ENCODE assay signal across 1 cellular context in the genomic region with DNA sequence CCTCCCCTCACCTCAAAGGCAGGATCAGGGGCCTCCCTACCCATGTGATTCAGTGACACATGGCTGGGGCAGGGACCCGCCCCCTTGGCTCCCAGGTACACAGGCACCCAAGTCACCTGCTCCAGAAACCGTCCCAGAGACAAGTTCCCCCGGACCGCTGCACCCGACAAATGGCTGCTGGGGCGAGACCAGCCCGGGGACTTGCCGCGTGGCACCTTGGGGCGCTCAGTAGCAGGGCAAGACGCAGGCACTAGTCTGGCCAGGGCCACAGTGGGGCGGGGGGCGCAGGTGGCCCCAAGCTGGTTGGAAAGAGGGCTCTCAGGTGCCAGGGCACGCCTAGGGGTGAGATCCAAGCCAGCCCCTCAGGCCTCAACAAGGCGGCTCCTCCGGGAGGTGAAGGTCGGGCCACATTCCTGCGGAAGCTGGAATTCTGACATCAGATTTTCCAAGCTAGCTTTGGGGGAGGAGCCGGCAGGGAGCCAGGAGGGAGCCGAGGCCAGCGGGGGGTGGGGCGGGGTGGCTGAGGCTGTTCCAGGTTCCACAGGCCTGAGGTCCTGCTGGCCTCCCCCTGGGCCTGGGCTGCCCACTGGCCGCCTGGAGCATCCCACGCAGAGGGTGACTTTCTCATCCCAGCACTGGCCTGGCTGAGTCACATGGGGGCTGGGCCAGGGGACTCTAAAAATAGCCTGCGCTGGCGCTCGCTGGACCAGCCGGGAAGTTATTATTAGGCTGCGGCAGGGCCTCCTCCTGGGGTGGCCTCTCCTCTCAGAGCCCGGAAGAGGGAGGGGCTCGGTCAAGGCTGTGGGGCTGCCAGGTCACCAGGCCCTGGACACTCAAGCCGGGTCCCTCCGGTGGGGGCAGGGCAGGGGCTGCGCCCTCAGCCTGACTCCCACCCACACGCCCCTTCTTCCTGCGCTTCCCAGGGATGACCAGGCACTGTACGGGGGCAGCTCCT.
TF ChIP-seq lines count a peak whose summit lies in the region.

No MANE protein-coding gene starts in this region.

TF ChIP-seq in HepG2, 621 proteins besides CTCF, POLR2A, EP300 and RAD21 (continued from another document and continues in another):
- TF ChIP-seq, protein P1, sequence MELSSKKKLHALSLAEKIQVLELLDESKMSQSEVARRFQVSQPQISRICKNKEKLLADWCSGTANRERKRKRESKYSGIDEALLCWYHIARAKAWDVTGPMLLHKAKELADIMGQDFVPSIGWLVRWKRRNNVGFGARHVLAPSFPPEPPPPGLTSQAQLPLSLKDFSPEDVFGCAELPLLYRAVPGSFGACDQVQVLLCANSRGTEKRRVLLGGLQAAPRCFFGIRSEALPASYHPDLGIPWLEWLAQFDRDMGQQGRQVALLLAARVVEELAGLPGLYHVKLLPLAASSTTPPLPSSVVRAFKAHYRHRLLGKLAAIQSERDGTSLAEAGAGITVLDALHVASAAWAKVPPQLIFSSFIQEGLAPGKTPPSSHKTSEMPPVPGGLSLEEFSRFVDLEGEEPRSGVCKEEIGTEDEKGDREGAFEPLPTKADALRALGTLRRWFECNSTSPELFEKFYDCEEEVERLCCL (CRISPR knock-in tag; IDR thresholded peaks at IDR 0.05; ENCODE audit: borderline replicate concordance) = no peak
- no peak for TF ChIP-seq ZNF879 (CRISPR knock-in tag; IDR thresholded peaks at IDR 0.05)
- no peak for TF ChIP-seq ZNF589 (CRISPR knock-in tag; conservative IDR thresholded peaks at IDR 0.05)
- no peak for TF ChIP-seq ZFP37 (CRISPR knock-in tag; IDR thresholded peaks at IDR 0.05; ENCODE audit: borderline replicate concordance)
- TF ChIP-seq ZNF557 (CRISPR knock-in tag; IDR thresholded peaks at IDR 0.05) = no peak
- TF ChIP-seq ELF4 (CRISPR knock-in tag; IDR thresholded peaks at IDR 0.05; ENCODE audit: borderline replicate concordance) = no peak
- TF ChIP-seq, protein P2, sequence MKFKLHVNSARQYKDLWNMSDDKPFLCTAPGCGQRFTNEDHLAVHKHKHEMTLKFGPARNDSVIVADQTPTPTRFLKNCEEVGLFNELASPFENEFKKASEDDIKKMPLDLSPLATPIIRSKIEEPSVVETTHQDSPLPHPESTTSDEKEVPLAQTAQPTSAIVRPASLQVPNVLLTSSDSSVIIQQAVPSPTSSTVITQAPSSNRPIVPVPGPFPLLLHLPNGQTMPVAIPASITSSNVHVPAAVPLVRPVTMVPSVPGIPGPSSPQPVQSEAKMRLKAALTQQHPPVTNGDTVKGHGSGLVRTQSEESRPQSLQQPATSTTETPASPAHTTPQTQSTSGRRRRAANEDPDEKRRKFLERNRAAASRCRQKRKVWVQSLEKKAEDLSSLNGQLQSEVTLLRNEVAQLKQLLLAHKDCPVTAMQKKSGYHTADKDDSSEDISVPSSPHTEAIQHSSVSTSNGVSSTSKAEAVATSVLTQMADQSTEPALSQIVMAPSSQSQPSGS (CRISPR knock-in tag; IDR thresholded peaks at IDR 0.05) = peak; percentile 52
- no peak; the same call in 1 of the 2 replicates for TF ChIP-seq ZFP41 (CRISPR knock-in tag; IDR thresholded peaks at IDR 0.05; ENCODE audit: borderline replicate concordance)
- no peak for TF ChIP-seq KAT2B (IDR thresholded peaks at IDR 0.05; ENCODE audit: borderline replicate concordance, low read depth, low read length)
- no peak for TF ChIP-seq ZNF816 (CRISPR knock-in tag; IDR thresholded peaks at IDR 0.05; ENCODE audit: borderline replicate concordance)
- no peak for TF ChIP-seq POLR2AphosphoS5 (IDR thresholded peaks at IDR 0.05; ENCODE audit: low read depth, low read length)
- no peak for TF ChIP-seq DNMT1 (CRISPR knock-in tag; IDR thresholded peaks at IDR 0.05)
- TF ChIP-seq CENPT (CRISPR knock-in tag; IDR thresholded peaks at IDR 0.05; ENCODE audit: low read depth) = no peak
- no peak for TF ChIP-seq KDM3A (CRISPR knock-in tag; IDR thresholded peaks at IDR 0.05; ENCODE audit: low read depth)
- TF ChIP-seq, protein P3, sequence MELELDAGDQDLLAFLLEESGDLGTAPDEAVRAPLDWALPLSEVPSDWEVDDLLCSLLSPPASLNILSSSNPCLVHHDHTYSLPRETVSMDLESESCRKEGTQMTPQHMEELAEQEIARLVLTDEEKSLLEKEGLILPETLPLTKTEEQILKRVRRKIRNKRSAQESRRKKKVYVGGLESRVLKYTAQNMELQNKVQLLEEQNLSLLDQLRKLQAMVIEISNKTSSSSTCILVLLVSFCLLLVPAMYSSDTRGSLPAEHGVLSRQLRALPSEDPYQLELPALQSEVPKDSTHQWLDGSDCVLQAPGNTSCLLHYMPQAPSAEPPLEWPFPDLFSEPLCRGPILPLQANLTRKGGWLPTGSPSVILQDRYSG (CRISPR knock-in tag; IDR thresholded peaks at IDR 0.05) = no peak
- TF ChIP-seq, protein P4, sequence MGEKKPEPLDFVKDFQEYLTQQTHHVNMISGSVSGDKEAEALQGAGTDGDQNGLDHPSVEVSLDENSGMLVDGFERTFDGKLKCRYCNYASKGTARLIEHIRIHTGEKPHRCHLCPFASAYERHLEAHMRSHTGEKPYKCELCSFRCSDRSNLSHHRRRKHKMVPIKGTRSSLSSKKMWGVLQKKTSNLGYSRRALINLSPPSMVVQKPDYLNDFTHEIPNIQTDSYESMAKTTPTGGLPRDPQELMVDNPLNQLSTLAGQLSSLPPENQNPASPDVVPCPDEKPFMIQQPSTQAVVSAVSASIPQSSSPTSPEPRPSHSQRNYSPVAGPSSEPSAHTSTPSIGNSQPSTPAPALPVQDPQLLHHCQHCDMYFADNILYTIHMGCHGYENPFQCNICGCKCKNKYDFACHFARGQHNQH (CRISPR knock-in tag; IDR thresholded peaks at IDR 0.05) = peak; percentile 76
- no peak for TF ChIP-seq PRPF4 (IDR thresholded peaks at IDR 0.05; ENCODE audit: low read depth, low read length, poor library complexity, severe bottlenecking)
- no peak for TF ChIP-seq MAFK (conservative IDR thresholded peaks at IDR 0.05 in 1 of 2, IDR thresholded peaks at IDR 0.05 in 1 of 2; ENCODE audit: low read length in 2 of 2)
- TF ChIP-seq ZNF382 (CRISPR knock-in tag; IDR thresholded peaks at IDR 0.05; ENCODE audit: borderline replicate concordance) = no peak
- TF ChIP-seq TSC22D2 (CRISPR knock-in tag; IDR thresholded peaks at IDR 0.05; ENCODE audit: borderline replicate concordance) = no peak
- no peak; the same call in 1 of the 2 replicates for TF ChIP-seq REPIN1 (CRISPR knock-in tag; IDR thresholded peaks at IDR 0.05; ENCODE audit: borderline replicate concordance, low read depth)
- TF ChIP-seq, protein P5, sequence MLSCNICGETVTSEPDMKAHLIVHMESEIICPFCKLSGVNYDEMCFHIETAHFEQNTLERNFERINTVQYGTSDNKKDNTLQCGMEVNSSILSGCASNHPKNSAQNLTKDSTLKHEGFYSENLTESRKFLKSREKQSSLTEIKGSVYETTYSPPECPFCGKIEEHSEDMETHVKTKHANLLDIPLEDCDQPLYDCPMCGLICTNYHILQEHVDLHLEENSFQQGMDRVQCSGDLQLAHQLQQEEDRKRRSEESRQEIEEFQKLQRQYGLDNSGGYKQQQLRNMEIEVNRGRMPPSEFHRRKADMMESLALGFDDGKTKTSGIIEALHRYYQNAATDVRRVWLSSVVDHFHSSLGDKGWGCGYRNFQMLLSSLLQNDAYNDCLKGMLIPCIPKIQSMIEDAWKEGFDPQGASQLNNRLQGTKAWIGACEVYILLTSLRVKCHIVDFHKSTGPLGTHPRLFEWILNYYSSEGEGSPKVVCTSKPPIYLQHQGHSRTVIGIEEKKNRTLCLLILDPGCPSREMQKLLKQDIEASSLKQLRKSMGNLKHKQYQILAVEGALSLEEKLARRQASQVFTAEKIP (CRISPR knock-in tag; IDR thresholded peaks at IDR 0.05; ENCODE audit: borderline replicate concordance) = no peak
- peak; percentile 79 for TF ChIP-seq TARDBP (CRISPR knock-in tag; IDR thresholded peaks at IDR 0.05)
- no peak for TF ChIP-seq ONECUT2 (CRISPR knock-in tag; IDR thresholded peaks at IDR 0.05)
- no peak for TF ChIP-seq ATM (IDR thresholded peaks at IDR 0.05; ENCODE audit: borderline replicate concordance)
- no peak for TF ChIP-seq SMARCE1 (IDR thresholded peaks at IDR 0.05; ENCODE audit: borderline replicate concordance)
- TF ChIP-seq, protein P6, sequence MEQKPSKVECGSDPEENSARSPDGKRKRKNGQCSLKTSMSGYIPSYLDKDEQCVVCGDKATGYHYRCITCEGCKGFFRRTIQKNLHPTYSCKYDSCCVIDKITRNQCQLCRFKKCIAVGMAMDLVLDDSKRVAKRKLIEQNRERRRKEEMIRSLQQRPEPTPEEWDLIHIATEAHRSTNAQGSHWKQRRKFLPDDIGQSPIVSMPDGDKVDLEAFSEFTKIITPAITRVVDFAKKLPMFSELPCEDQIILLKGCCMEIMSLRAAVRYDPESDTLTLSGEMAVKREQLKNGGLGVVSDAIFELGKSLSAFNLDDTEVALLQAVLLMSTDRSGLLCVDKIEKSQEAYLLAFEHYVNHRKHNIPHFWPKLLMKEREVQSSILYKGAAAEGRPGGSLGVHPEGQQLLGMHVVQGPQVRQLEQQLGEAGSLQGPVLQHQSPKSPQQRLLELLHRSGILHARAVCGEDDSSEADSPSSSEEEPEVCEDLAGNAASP (CRISPR knock-in tag; IDR thresholded peaks at IDR 0.05; ENCODE audit: borderline replicate concordance) = peak; percentile 74; the same call in 1 of the 2 replicates
- TF ChIP-seq, protein P7, sequence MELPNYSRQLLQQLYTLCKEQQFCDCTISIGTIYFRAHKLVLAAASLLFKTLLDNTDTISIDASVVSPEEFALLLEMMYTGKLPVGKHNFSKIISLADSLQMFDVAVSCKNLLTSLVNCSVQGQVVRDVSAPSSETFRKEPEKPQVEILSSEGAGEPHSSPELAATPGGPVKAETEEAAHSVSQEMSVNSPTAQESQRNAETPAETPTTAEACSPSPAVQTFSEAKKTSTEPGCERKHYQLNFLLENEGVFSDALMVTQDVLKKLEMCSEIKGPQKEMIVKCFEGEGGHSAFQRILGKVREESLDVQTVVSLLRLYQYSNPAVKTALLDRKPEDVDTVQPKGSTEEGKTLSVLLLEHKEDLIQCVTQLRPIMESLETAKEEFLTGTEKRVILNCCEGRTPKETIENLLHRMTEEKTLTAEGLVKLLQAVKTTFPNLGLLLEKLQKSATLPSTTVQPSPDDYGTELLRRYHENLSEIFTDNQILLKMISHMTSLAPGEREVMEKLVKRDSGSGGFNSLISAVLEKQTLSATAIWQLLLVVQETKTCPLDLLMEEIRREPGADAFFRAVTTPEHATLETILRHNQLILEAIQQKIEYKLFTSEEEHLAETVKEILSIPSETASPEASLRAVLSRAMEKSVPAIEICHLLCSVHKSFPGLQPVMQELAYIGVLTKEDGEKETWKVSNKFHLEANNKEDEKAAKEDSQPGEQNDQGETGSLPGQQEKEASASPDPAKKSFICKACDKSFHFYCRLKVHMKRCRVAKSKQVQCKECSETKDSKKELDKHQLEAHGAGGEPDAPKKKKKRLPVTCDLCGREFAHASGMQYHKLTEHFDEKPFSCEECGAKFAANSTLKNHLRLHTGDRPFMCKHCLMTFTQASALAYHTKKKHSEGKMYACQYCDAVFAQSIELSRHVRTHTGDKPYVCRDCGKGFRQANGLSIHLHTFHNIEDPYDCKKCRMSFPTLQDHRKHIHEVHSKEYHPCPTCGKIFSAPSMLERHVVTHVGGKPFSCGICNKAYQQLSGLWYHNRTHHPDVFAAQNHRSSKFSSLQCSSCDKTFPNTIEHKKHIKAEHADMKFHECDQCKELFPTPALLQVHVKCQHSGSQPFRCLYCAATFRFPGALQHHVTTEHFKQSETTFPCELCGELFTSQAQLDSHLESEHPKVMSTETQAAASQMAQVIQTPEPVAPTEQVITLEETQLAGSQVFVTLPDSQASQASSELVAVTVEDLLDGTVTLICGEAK (IDR thresholded peaks at IDR 0.05) = no peak
- TF ChIP-seq, protein P7 (CRISPR knock-in tag; IDR thresholded peaks at IDR 0.05) = no peak
- TF ChIP-seq ZNF30 (CRISPR knock-in tag; IDR thresholded peaks at IDR 0.05) = 0 out of 2 replicates have a peak, but pooled peaks have one; percentile 66
- TF ChIP-seq, protein P8, sequence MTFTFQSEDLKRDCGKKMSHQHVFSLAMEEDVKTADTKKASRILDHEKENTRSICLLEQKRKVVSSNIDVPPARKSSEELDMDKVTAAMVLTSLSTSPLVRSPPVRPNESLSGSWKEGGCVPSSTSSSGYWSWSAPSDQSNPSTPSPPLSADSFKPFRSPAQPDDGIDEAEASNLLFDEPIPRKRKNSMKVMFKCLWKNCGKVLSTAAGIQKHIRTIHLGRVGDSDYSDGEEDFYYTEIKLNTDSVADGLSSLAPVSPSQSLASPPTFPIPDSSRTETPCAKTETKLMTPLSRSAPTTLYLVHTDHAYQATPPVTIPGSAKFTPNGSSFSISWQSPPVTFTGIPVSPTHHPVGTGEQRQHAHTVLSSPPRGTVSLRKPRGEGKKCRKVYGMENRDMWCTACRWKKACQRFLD (CRISPR knock-in tag; IDR thresholded peaks at IDR 0.05; ENCODE audit: borderline replicate concordance) = no peak
- TF ChIP-seq ZNF567 (CRISPR knock-in tag; IDR thresholded peaks at IDR 0.05; ENCODE audit: borderline replicate concordance) = no peak
- peak; percentile 33; the same call in 1 of the 2 replicates for TF ChIP-seq NAIF1 (CRISPR knock-in tag; IDR thresholded peaks at IDR 0.05; ENCODE audit: borderline replicate concordance)
- TF ChIP-seq XRCC5 (optimal IDR thresholded peaks at IDR 0.05; ENCODE audit: low read length) = no peak
- TF ChIP-seq SAFB2 (CRISPR knock-in tag; IDR thresholded peaks at IDR 0.05; ENCODE audit: borderline replicate concordance, low read depth) = no peak
- no peak for TF ChIP-seq FOXC1 (CRISPR knock-in tag; IDR thresholded peaks at IDR 0.05; ENCODE audit: borderline replicate concordance)
- peak; percentile 67 for TF ChIP-seq ZNF792 (CRISPR knock-in tag; IDR thresholded peaks at IDR 0.05)
